9 cellular contexts compared by ENCODE assay signal in the genomic region with DNA sequence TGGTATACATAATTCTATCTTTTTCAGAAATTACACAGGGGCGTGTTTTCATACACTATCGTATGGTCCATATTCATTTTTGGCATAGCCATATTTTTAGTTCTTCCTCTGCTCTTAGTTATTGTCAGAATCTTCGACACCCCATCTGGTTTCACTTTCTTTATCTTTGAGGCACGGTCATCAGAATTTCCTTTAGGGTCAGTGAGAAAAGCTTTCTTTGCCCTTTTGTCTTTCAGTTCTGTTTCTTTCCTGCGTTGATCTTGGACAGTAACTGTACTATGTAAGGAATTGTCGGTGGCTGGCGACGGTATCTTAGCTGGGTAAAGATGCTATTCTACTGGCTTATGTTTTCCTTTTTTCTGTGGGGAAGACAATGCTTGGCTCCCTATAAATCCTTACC. TPM values are rescaled to one million over a fixed set of nuclear protein-coding genes. Genes with fewer than 3 reads are reported as not detected.
A peak's percentile ranks its signal among the peaks of the same experiment; 100 is the strongest.
DNase-seq lines count a peak whose midpoint lies in the region; ATAC-seq and TF ChIP-seq lines count a peak whose summit lies in the region.
"Had no signal": no experiment of that assay in that cellular context is flagged by ENCODE, and none has a peak within 500 bp of the region (broad histone marks: within the 10 kb centered on the region; RNA-seq: fewer than 3 reads in every experiment).

No MANE protein-coding gene starts in this region.

- no peaks in the 10 kb centered on the region for H3K79me2 ChIP-seq in DND-41 (ENCODE audit: insufficient read depth, low read length)

- POLR2A ChIA-PET in activated CD4-positive, alpha-beta memory T cell treated with anti-CD3 and anti-CD28 coated beads, Interleukin-2, amount 10 ng/mL, durations not matched to agents 7 days and 5 days (lab: Charles Lee) = no interaction called here

- H3K4me3 Mint-ChIP-seq in activated CD4-positive, alpha-beta memory T cell treated with anti-CD3 and anti-CD28 coated beads, Interleukin-2, amount 10 ng/mL, durations not matched to agents 7 days and 5 days = peak overlapping the region; percentile 59
- no peak overlapping the region for H3K4me3 Mint-ChIP-seq in natural killer cell

- TF ChIP-seq CTCF in DND-41 (IDR thresholded peaks at IDR 0.05; ENCODE audit: borderline replicate concordance, extremely low read depth, low read length, poor library complexity, severe bottlenecking) (no peak), LNCaP clone FGC (IDR thresholded peaks at IDR 0.05; ENCODE audit: control insufficient read depth, extremely low read depth, insufficient read depth) (no peak), natural killer cell (IDR thresholded peaks at IDR 0.05) (no peak), mucosa of descending colon (IDR thresholded peaks at IDR 0.05) (no peak)

- H3K9me3 ChIP-seq in DND-41 (ENCODE audit: insufficient read depth, low read length, severe bottlenecking) (no peaks in the 10 kb centered on the region), mucosa of descending colon (no peaks in the 10 kb centered on the region)

- no peaks in the 10 kb centered on the region for H3K4me1 ChIP-seq in DND-41 (ENCODE audit: insufficient read depth, low read length)
- H3K4me1 ChIP-seq in mucosa of descending colon (ENCODE audit: low read depth) = no peaks in the 10 kb centered on the region

- H3K36me3 Mint-ChIP-seq in activated CD4-positive, alpha-beta memory T cell treated with anti-CD3 and anti-CD28 coated beads, Interleukin-2, amount 10 ng/mL, durations not matched to agents 7 days and 5 days (ENCODE audit: low read depth) = no peaks in the 10 kb centered on the region
- no peaks in the 10 kb centered on the region for H3K36me3 Mint-ChIP-seq in natural killer cell

- H3K9me3 Mint-ChIP-seq in activated CD4-positive, alpha-beta memory T cell treated with anti-CD3 and anti-CD28 coated beads, Interleukin-2, amount 10 ng/mL, durations not matched to agents 7 days and 5 days = no peaks in the 10 kb centered on the region
- no peaks in the 10 kb centered on the region for H3K9me3 Mint-ChIP-seq in natural killer cell

- ATAC-seq in DND-41 (ENCODE audit: insufficient read depth, low read depth) (no peak), natural killer cell (peak; percentile 73 to 85 (median 80)), mucosa of descending colon (no peak), GM19324 (IDR thresholded peaks at IDR 0.05; ENCODE audit: low FRiP score, unreplicated experiment) (no peak)

- DNase-seq in DND-41 (no peak), LNCaP clone FGC (ENCODE audit: low read depth) (no peak), natural killer cell (no peak), mucosa of descending colon (no peak), HUDEP-2 (lab: John Stamatoyannopoulos, UW; ENCODE audit: unreplicated experiment in 76 of 76) (no peak)
- DNase-seq in activated CD4-positive, alpha-beta memory T cell treated with anti-CD3 and anti-CD28 coated beads, Interleukin-2, amount 10 ng/mL, durations not matched to agents 7 days and 5 days = no peak
- DNase-seq: NCI-H2081, SW 1271 had no signal

- intact Hi-C loops in natural killer cell (cut with micrococcal nuclease) (no loop called here), mucosa of descending colon (cut with DNase I, micrococcal nuclease) (no loop called here)

- H3K27me3 Mint-ChIP-seq in activated CD4-positive, alpha-beta memory T cell treated with anti-CD3 and anti-CD28 coated beads, Interleukin-2, amount 10 ng/mL, durations not matched to agents 7 days and 5 days = peaks cover 26% of the 10 kb centered on the region
- peaks cover 0 to 4% of the 10 kb centered on the region in 2 donors for H3K27me3 Mint-ChIP-seq in natural killer cell (ENCODE audit: low read depth in 2 of 2)

- H4K20me1 ChIP-seq in DND-41 (ENCODE audit: insufficient read depth, low read length) = no peaks in the 10 kb centered on the region

- H3K9ac ChIP-seq in DND-41 (ENCODE audit: low read depth, low read length) = no peak overlapping the region

- CTCF ChIA-PET in activated CD4-positive, alpha-beta memory T cell treated with anti-CD3 and anti-CD28 coated beads, Interleukin-2, amount 10 ng/mL, durations not matched to agents 7 days and 5 days (lab: Charles Lee) = no interaction called here

- H3K27me3 ChIP-seq in DND-41 (ENCODE audit: insufficient read depth, low read length, poor library complexity) = no peaks in the 10 kb centered on the region

- no peak overlapping the region for H3K27ac ChIP-seq in DND-41 (ENCODE audit: low read length)

- H3K4me3 ChIP-seq in DND-41 (ENCODE audit: low read depth in 1 of 2, low read length in 2 of 2) (no peak overlapping the region), LNCaP clone FGC (ENCODE audit: low read depth, low read length) (peak overlapping the region; percentile 30; the same call in 1 of the 2 replicates), mucosa of descending colon (no peak overlapping the region)

- H3K36me3 ChIP-seq in DND-41 (ENCODE audit: insufficient read depth, low read length) (no peaks in the 10 kb centered on the region), mucosa of descending colon (ENCODE audit: low read depth) (no peaks in the 10 kb centered on the region)

- H3K27ac Mint-ChIP-seq in activated CD4-positive, alpha-beta memory T cell treated with anti-CD3 and anti-CD28 coated beads, Interleukin-2, amount 10 ng/mL, durations not matched to agents 7 days and 5 days = no peak overlapping the region
- no peak overlapping the region for H3K27ac Mint-ChIP-seq in natural killer cell

- H2AFZ ChIP-seq in DND-41 (ENCODE audit: low read depth, low read length) = 0 out of 2 replicates have a peak overlapping the region, but pooled peaks have one; percentile 10

- peaks cover 16% of the 10 kb centered on the region for H3K4me1 Mint-ChIP-seq in activated CD4-positive, alpha-beta memory T cell treated with anti-CD3 and anti-CD28 coated beads, Interleukin-2, amount 10 ng/mL, durations not matched to agents 7 days and 5 days
- H3K4me1 Mint-ChIP-seq in natural killer cell = peaks cover 14 to 17% of the 10 kb centered on the region in 2 donors

- peak overlapping the region; percentile 45; the same call in 1 of the 2 replicates for H3K4me2 ChIP-seq in DND-41 (ENCODE audit: insufficient read depth, low read length)

RNA-seq across cellular contexts. Expression of gene KIR2DL4, which starts 10.6 kb away (rescaled TPM):
- not detected for total RNA-seq in activated CD4-positive, alpha-beta memory T cell treated with anti-CD3 and anti-CD28 coated beads, Interleukin-2, amount 10 ng/mL, durations not matched to agents 7 days and 5 days
- total RNA-seq in natural killer cell (10 to 100 TPM in 1 of 3 donors, 1 to 10 TPM in 2; 7.1 to 14.5 (median 7.3) TPM), mucosa of descending colon (1 to 10 TPM in 2 of 3 donors, under 1 TPM in 1; 0.51 to 1.7 (median 1.5) TPM)

RNA-seq across cellular contexts. Expression of gene KIR2DL1, which starts 23.2 kb away (rescaled TPM):
- total RNA-seq in activated CD4-positive, alpha-beta memory T cell treated with anti-CD3 and anti-CD28 coated beads, Interleukin-2, amount 10 ng/mL, durations not matched to agents 7 days and 5 days = not detected
- total RNA-seq in natural killer cell (10 to 100 TPM; 39.5 to 88.2 (median 70.8) TPM), mucosa of descending colon (not detected)

RNA-seq across cellular contexts. Expression of gene KIR3DL1, which starts 23.5 kb away (rescaled TPM):
- total RNA-seq in activated CD4-positive, alpha-beta memory T cell treated with anti-CD3 and anti-CD28 coated beads, Interleukin-2, amount 10 ng/mL, durations not matched to agents 7 days and 5 days = under 1 TPM in 1 of 2 experiments, not detected in 1; 0.23 TPM
- total RNA-seq in natural killer cell (10 to 100 TPM; 34.7 to 97.1 (median 41.2) TPM), mucosa of descending colon (not detected)

RNA-seq across cellular contexts. Expression of gene KIR2DS4, which starts 39.7 kb away (rescaled TPM):
- total RNA-seq in activated CD4-positive, alpha-beta memory T cell treated with anti-CD3 and anti-CD28 coated beads, Interleukin-2, amount 10 ng/mL, durations not matched to agents 7 days and 5 days = not detected
- 100 to 1,000 TPM in 1 of 3 donors, 10 to 100 TPM in 2; 54.5 to 171 (median 56.4) TPM for total RNA-seq in natural killer cell
- not detected for total RNA-seq in mucosa of descending colon

RNA-seq across cellular contexts. Expression of gene KIR2DL3, which starts 54.5 kb away (rescaled TPM):
- not detected for total RNA-seq in activated CD4-positive, alpha-beta memory T cell treated with anti-CD3 and anti-CD28 coated beads, Interleukin-2, amount 10 ng/mL, durations not matched to agents 7 days and 5 days
- 10 to 100 TPM; 40.7 to 57.3 (median 54.1) TPM for total RNA-seq in natural killer cell
- total RNA-seq in mucosa of descending colon = not detected

Comparison
In these comparisons a context has a peak if more than half of its experiments do, and no peak if none do; other contexts are left out.
1. ATAC-seq: peak in natural killer cell (3 of 3); none in DND-41 (single experiment), mucosa of descending colon (single experiment) and GM19324 (single experiment).
2. RNA of gene KIR2DL1, which starts 23.2 kb away (total RNA-seq): 39.5 to 88.2 TPM in natural killer cell; not detected in activated CD4-positive, alpha-beta memory T cell treated with anti-CD3 and anti-CD28 coated beads, Interleukin-2, amount 10 ng/mL, durations not matched to agents 7 days and 5 days and not detected in mucosa of descending colon; every median in the first group is over 10 times any median in the second.
3. RNA of gene KIR3DL1, which starts 23.5 kb away (total RNA-seq): 34.7 to 97.1 TPM in natural killer cell; 0.23 TPM in activated CD4-positive, alpha-beta memory T cell treated with anti-CD3 and anti-CD28 coated beads, Interleukin-2, amount 10 ng/mL, durations not matched to agents 7 days and 5 days and not detected in mucosa of descending colon; every median in the first group is over 10 times any median in the second.